22 cellular contexts compared by ENCODE assay signal in genomic region chr14:106037380-106037779, GRCh38.
DNase-seq lines count a peak whose midpoint lies in the region; TF ChIP-seq lines count a peak whose summit lies in the region.
"Had no signal": no experiment of that assay in that cellular context is flagged by ENCODE, and none has a peak within 500 bp of the region (broad histone marks: within the 10 kb centered on the region; RNA-seq: fewer than 3 reads in every experiment).

No MANE protein-coding gene starts in this region.

- in situ Hi-C loops in T47D (cut with HindIII; ENCODE audit: low pct_unique_long_range_greater_than_20kb, low sequenced_read_pairs) (no loop called here), mammary epithelial cell (cut with MboI; ENCODE audit: low sequenced_read_pairs in 2 of 2) (no loop called here)

- TF ChIP-seq CTCF in mammary epithelial cell (conservative IDR thresholded peaks at IDR 0.05 in 1 of 2, IDR thresholded peaks at IDR 0.05 in 1 of 2; ENCODE audit: extremely low read depth in 1 of 2, insufficient read depth in 1 of 2, low read depth in 1 of 2, low read length in 2 of 2) (no peak), C4-2B (conservative IDR thresholded peaks at IDR 0.05) (peak; percentile 57), LNCaP clone FGC (IDR thresholded peaks at IDR 0.05; ENCODE audit: control insufficient read depth, extremely low read depth, insufficient read depth) (peak; percentile 58)

- CTCF ChIA-PET in mammary epithelial cell (lab: Charles Lee; ENCODE audit: low non-redundant PET): no interaction called here

- H3K9ac ChIP-seq in mammary epithelial cell (ENCODE audit: insufficient read depth, low read length): no peak overlapping the region

- no peak overlapping the region for H3K4me2 ChIP-seq in mammary epithelial cell (ENCODE audit: insufficient read depth, low read depth, low read length)
- H3K4me2 ChIP-seq: GM23338 had no signal

- DNase-seq in T47D (ENCODE audit: low read depth in 1 of 2, low spot score in 1 of 2): peak; percentile 18 to 56
- no peak for DNase-seq in mammary epithelial cell
- peak; percentile 6 for DNase-seq in LNCaP clone FGC (ENCODE audit: low read depth)
- DNase-seq in kidney tubule cell (ENCODE audit: low spot score): no peak
- no peak for DNase-seq in activated CD8-positive, alpha-beta memory T cell treated with anti-CD3 and anti-CD28 coated beads for 24 hours
- DNase-seq in anterior cingulate cortex (lab: John Stamatoyannopoulos, UW): no peak
- DNase-seq: ACHN, DND-41, MM.1S, NCI-H1092, NCI-H1436, NCI-H187 treated with DMSO at 0.1 percent for 48 hours, NCI-H226, NCI-H510A treated with DMSO at 0.1 percent for 48 hours, NCI-H748 treated with DMSO at 0.1 percent for 48 hours, Right ventricle myocardium superior, SW 1271, T-helper 17 cell had no signal

- H3K79me2 ChIP-seq in mammary epithelial cell (ENCODE audit: insufficient read depth, low read length): no peaks in the 10 kb centered on the region

- H2AFZ ChIP-seq in mammary epithelial cell (ENCODE audit: low read depth, low read length): no peak overlapping the region
- H2AFZ ChIP-seq: GM23338 had no signal

- 76% methylated on average over 6 of the region's 6 CpGs for WGBS in mammary epithelial cell (ENCODE audit: low coverage, missing lambda C conversion rate)

- H3K4me1 ChIP-seq in mammary epithelial cell (ENCODE audit: insufficient read depth, low read length): no peaks in the 10 kb centered on the region
- H3K4me1 ChIP-seq: HAP-1 had no signal

- H3K4me3 ChIP-seq in mammary epithelial cell (replicated peaks in 1 of 3; ENCODE audit: insufficient read depth in 1 of 3, low read depth in 2 of 3, low read length in 3 of 3) (no peak overlapping the region), LNCaP clone FGC (ENCODE audit: low read depth, low read length) (no peak overlapping the region)
- H3K4me3 ChIP-seq: GM23338, HAP-1 had no signal

- intact Hi-C loops in mammary epithelial cell (cut with micrococcal nuclease): no loop called here

- BruUV-seq in mammary epithelial cell (replicated peaks; lab: Mats Ljungman, UMichigan): no TSS peak

- H3K9me3 ChIP-seq in mammary epithelial cell (replicated peaks; ENCODE audit: insufficient read depth, low read length): peaks cover 10% of the 10 kb centered on the region
- H3K9me3 ChIP-seq: HAP-1 had no signal

- H3K27ac ChIP-seq in mammary epithelial cell (ENCODE audit: insufficient read depth, low read depth, low read length) (no peak overlapping the region), C4-2B (no peak overlapping the region)
- H3K27ac ChIP-seq: HL-60 had no signal

- dilution Hi-C loops in mammary epithelial cell (cut with HindIII; ENCODE audit: low sequenced_read_pairs): no loop called here

- H3K36me3 ChIP-seq in mammary epithelial cell (ENCODE audit: insufficient read depth, low read length): no peaks in the 10 kb centered on the region
- H3K36me3 ChIP-seq: HAP-1 had no signal

- H3K27me3 ChIP-seq in mammary epithelial cell (ENCODE audit: insufficient read depth, low read length): no peaks in the 10 kb centered on the region

- H4K20me1 ChIP-seq in mammary epithelial cell (ENCODE audit: insufficient read depth, low read length): no peaks in the 10 kb centered on the region

Comparison
In these comparisons a context has a peak if more than half of its experiments do, and no peak if none do; other contexts are left out.
1. DNase-seq: peak in T47D (2 of 2) and LNCaP clone FGC (single experiment); none in mammary epithelial cell (single experiment), kidney tubule cell (single experiment), activated CD8-positive, alpha-beta memory T cell treated with anti-CD3 and anti-CD28 coated beads for 24 hours (single experiment) and anterior cingulate cortex (0 of 58).
2. CTCF ChIP-seq: peak in C4-2B (single experiment) and LNCaP clone FGC (single experiment); none in mammary epithelial cell (0 of 2).